In the genomic region with DNA sequence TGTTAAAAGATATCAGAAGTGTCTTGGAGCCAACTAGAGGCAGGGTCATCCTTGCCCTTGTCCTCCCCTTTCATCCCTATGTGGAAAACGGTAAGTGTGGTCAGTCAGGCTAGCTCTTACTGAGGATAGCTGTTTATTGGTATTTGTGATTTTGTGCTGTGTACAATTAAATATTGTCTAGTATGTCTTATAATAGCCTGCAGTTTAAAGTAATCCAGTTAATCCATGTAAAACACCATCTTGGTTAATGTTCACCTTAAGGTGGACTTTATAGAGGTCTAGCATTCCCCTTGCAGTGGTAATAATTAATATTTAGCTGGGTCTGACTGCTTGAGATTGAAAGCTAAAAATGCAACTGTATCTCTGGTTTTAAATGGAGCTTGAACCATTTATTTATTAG, we compare ENCODE assay signal across 18 cellular contexts. TPM values are rescaled to one million over a fixed set of nuclear protein-coding genes. Genes with fewer than 3 reads are reported as not detected.
DNase-seq lines count a peak whose midpoint lies in the region; ATAC-seq and TF ChIP-seq lines count a peak whose summit lies in the region.
"Had no signal": no experiment of that assay in that cellular context is flagged by ENCODE, and none has a peak within 500 bp of the region (broad histone marks: within the 10 kb centered on the region; RNA-seq: fewer than 3 reads in every experiment).

No MANE protein-coding gene starts in this region.

- peaks cover 26 to 100% (median 90%) of the 10 kb centered on the region in 10 experiments for H3K4me1 ChIP-seq in BLaER1 treated with 17β-estradiol and CSF1 and Interleukin-3, amounts not matched to agents 10 nM and 100 nM
- H3K4me1 ChIP-seq: Caco-2 had no signal

- H3K36me3 ChIP-seq in BLaER1 treated with 17β-estradiol and CSF1 and Interleukin-3, amounts not matched to agents 10 nM and 100 nM: peaks cover 90 to 100% (median 98%) of the 10 kb centered on the region in 11 experiments

- H4K20me1 ChIP-seq in BLaER1 treated with 17β-estradiol and CSF1 and Interleukin-3, amounts not matched to agents 10 nM and 100 nM: peaks cover 0 to 100% (median 40%) of the 10 kb centered on the region in 11 experiments; a peak in 18 of 22 replicates

- peak overlapping the region in 8 of 11 experiments; percentile 2 to 71 (median 50); a peak in 9 of 22 replicates for H3K9ac ChIP-seq in BLaER1 treated with 17β-estradiol and CSF1 and Interleukin-3, amounts not matched to agents 10 nM and 100 nM
- H3K9ac ChIP-seq: KMS-11 had no signal

- peaks cover 0 to 26% (median 24%) of the 10 kb centered on the region in 11 experiments; a peak in 20 of 22 replicates for H3K9me3 ChIP-seq in BLaER1 treated with 17β-estradiol and CSF1 and Interleukin-3, amounts not matched to agents 10 nM and 100 nM (replicated peaks in 1 of 11)
- no peaks in the 10 kb centered on the region for H3K9me3 ChIP-seq in T-helper 17 cell (ENCODE audit: control insufficient read depth, low read length, poor library complexity, severe bottlenecking)

- no peaks in the 10 kb centered on the region for H3K9me3 Mint-ChIP-seq in Calu3 (ENCODE audit: low read depth, unreplicated experiment)

- DNase-seq in Calu3 (no peak), T-helper 17 cell (no peak), left kidney (ENCODE audit: low read depth, low spot score) (peak; percentile 39), GM20000 (ENCODE audit: low spot score) (no peak), NCI-H1092 treated with DMSO at 0.1 percent for 48 hours (lab: John Stamatoyannopoulos, UW) (no peak), SIG-M5 treated with dmso at 0.1 percent for 504 hours (lab: John Stamatoyannopoulos, UW; ENCODE audit: unreplicated experiment) (no peak)
- DNase-seq: Caco-2, DMS79, NCI-H187 treated with DMSO at 0.1 percent for 48 hours, NCI-H446 treated with DMSO at 0.1 percent for 48 hours, NCI-H748 treated with DMSO at 0.1 percent for 48 hours, Right ventricle myocardium superior had no signal

- H3K4me3 Mint-ChIP-seq in Calu3 (ENCODE audit: low read depth, unreplicated experiment): peak overlapping the region; percentile 41
- no peak overlapping the region for H3K4me3 Mint-ChIP-seq in T-helper 17 cell

- no peaks in the 10 kb centered on the region for H3K27me3 ChIP-seq in BLaER1 treated with 17β-estradiol and CSF1 and Interleukin-3, amounts not matched to agents 10 nM and 100 nM

- intact Hi-C loops in Calu3 (cut with micrococcal nuclease; ENCODE audit: unreplicated experiment): no loop called here

- peak overlapping the region; percentile 80 for H3K27ac Mint-ChIP-seq in Calu3 (ENCODE audit: unreplicated experiment)
- H3K27ac Mint-ChIP-seq in T-helper 17 cell: peak overlapping the region; percentile 27

- no peak for ATAC-seq in T-helper 17 cell
- ATAC-seq in HG03469 (IDR thresholded peaks at IDR 0.05; ENCODE audit: unreplicated experiment): no peak
- ATAC-seq: GM12878 had no signal

- CTCF ChIA-PET in Calu3 (lab: Charles Lee): interaction anchor here (0.9 kb wide), 1 partner anchor 10 kb away, joined by 5 read pairs; no protein-coding TSS in a partner anchor

- H3K27me3 Mint-ChIP-seq in Calu3 (ENCODE audit: unreplicated experiment) (no peaks in the 10 kb centered on the region), T-helper 17 cell (no peaks in the 10 kb centered on the region)

- no peak for TF ChIP-seq CTCF in Calu3 (IDR thresholded peaks at IDR 0.05; ENCODE audit: unreplicated experiment)
- no peak for TF ChIP-seq CTCF in GM20000 (IDR thresholded peaks at IDR 0.05; ENCODE audit: extremely low read depth, missing control alignments)

- H3K4me1 Mint-ChIP-seq in Calu3 (ENCODE audit: low read depth, unreplicated experiment): peaks cover 41% of the 10 kb centered on the region
- H3K4me1 Mint-ChIP-seq in T-helper 17 cell: peaks cover 25% of the 10 kb centered on the region

- peak overlapping the region in 10 of 11 experiments; percentile 71 to 91 (median 86); a peak in 19 of 22 replicates for H3K27ac ChIP-seq in BLaER1 treated with 17β-estradiol and CSF1 and Interleukin-3, amounts not matched to agents 10 nM and 100 nM
- H3K27ac ChIP-seq: C4-2B, KMS-11 had no signal

- peak overlapping the region in 10 of 11 experiments; percentile 74 to 99 (median 88); a peak in 16 of 22 replicates for H3K4me2 ChIP-seq in BLaER1 treated with 17β-estradiol and CSF1 and Interleukin-3, amounts not matched to agents 10 nM and 100 nM
- H3K4me2 ChIP-seq: KMS-11 had no signal

- H3K36me3 Mint-ChIP-seq in Calu3 (ENCODE audit: insufficient read depth, unreplicated experiment): peaks cover 47% of the 10 kb centered on the region
- peaks cover 2% of the 10 kb centered on the region for H3K36me3 Mint-ChIP-seq in T-helper 17 cell (ENCODE audit: low read depth)

- no TSS peak for BruUV-seq in Calu3 (replicated peaks; lab: Mats Ljungman, UMichigan)

- H3K4me3 ChIP-seq in BLaER1 treated with 17β-estradiol and CSF1 and Interleukin-3, amounts not matched to agents 10 nM and 100 nM: peak overlapping the region in 3 of 10 experiments; percentile 12 to 50 (median 34); a peak in 2 of 20 replicates
- H3K4me3 ChIP-seq: GM12878 had no signal

RNA-seq across cellular contexts. Expression of a gene that starts 25.6 kb away (rescaled TPM):
- 86.5 and 109 TPM in 2 replicates for total RNA-seq in Calu3 (2022)
- total RNA-seq in T-helper 17 cell: 10 to 100 TPM; 79.0 to 80.3 TPM

RNA-seq across cellular contexts. Expression of a gene that starts 27.4 kb away (rescaled TPM):
- total RNA-seq in Calu3 (2022): not detected in 2 replicates
- total RNA-seq in T-helper 17 cell: 1 to 10 TPM in 1 of 2 donors, under 1 TPM in 1; 0.39 to 1.6 TPM
- total RNA-seq: Caco-2, G401 had no signal

RNA-seq across cellular contexts. Expression of a gene that starts 38.7 kb away (rescaled TPM):
- 0.40 TPM in 1 of 2 replicates, not detected in the other for total RNA-seq in Calu3 (2022)
- total RNA-seq in T-helper 17 cell: under 1 TPM; 0.10 to 0.16 TPM
- total RNA-seq: Caco-2, Right ventricle myocardium superior had no signal
